In the genomic region with DNA sequence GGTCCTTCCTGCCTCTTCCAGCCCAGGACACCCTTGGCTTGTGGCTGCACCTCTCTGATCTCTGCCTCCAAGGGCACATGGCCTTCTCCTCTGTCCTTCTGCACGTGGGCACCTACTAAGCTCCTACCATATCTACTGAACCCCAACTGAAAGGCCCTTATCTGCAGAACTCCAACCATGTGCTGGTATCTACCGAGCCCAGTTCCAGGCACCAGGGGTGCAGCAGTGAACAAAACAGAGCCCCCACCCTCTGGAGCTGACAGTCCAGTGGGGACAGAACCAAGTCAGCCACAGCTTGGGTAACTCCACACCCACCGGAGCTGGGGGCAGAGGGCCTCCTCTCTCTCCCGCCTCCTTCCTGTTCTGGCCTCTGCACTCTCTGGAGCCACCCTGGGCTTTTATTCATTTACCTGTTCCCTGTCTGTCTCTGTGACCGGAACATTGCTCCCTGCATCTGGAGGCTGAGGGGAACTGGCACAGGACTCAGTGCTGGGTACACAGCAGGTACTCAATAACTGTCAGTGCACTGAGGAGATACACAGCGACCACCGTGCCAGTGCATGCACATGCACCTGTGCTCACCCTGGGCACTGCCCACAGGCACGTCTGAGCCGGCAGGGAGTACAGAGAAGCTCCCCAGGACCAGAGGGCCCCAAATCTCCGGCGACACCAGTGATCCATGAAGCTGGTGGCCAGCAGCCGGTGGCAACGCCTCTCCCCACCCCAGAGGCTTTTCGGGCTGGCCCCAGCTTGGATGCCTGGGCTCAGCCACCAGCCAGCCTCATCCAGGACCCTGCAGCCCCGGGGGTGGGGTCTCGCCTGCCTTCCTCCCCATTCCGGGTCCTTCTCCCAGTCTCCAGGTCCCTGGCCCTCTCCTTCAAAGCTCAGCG, we compare ENCODE assay signal across 12 cellular contexts.
DNase-seq lines count a peak whose midpoint lies in the region; TF ChIP-seq lines count a peak whose summit lies in the region.
"Had no signal": no experiment of that assay in that cellular context is flagged by ENCODE, and none has a peak within 500 bp of the region (broad histone marks: within the 10 kb centered on the region; RNA-seq: fewer than 3 reads in every experiment).

No MANE protein-coding gene starts in this region.

- no peak for TF ChIP-seq CTCF in cardiac fibroblast (IDR thresholded peaks at IDR 0.05; ENCODE audit: low read depth, low read length)

- no peaks in the 10 kb centered on the region for H3K9me3 ChIP-seq in muscle layer of colon (ENCODE audit: low read length)

- H3K27me3 ChIP-seq in ACC112 (ENCODE audit: insufficient read depth, low read length) (no peaks in the 10 kb centered on the region), muscle layer of colon (ENCODE audit: control insufficient read depth in 1 of 2, insufficient read depth in 2 of 2, low read length in 2 of 2) (no peaks in the 10 kb centered on the region)

- no peak overlapping the region for H3K9ac ChIP-seq in muscle layer of colon (ENCODE audit: low read length)

- H3K79me2 ChIP-seq in ACC112 (ENCODE audit: control insufficient read depth, insufficient read depth, low read length, unreplicated experiment), result peaks cover 53% of the 10 kb centered on the region

- H3K36me3 ChIP-seq in ACC112 (ENCODE audit: insufficient read depth, low read length) (no peaks in the 10 kb centered on the region), muscle layer of colon (ENCODE audit: insufficient read depth, low read length) (no peaks in the 10 kb centered on the region)

- DNase-seq in HUDEP-2 (lab: John Stamatoyannopoulos, UW; ENCODE audit: unreplicated experiment in 76 of 76) (peak in 75 of 76 experiments; percentile 48 to 98 (median 91)), cardiac fibroblast (ENCODE audit: low read depth in 2 of 2) (no peak), ecto neural progenitor cell (ENCODE audit: low spot score) (no peak), hypothalamus (lab: John Stamatoyannopoulos, UW) (no peak)
- no peak for DNase-seq in stimulated activated CD4-positive, alpha-beta T cell treated with anti-CD3 and anti-CD28 coated beads, Interleukin-2, amount 100 ng/mL, for 24 hours
- DNase-seq in activated CD4-positive, alpha-beta T cell treated with anti-CD3 and anti-CD28 coated beads, Interleukin-2, amount 50 U/mL, for 48 hours, result no peak
- DNase-seq: activated CD4-positive, alpha-beta T cell treated with anti-CD3 and anti-CD28 coated beads for 4 hours; amniotic stem cell; COR-L47; Karpas-422 had no signal

- H3K27ac ChIP-seq in ACC112 (ENCODE audit: low read depth, low read length) (no peak overlapping the region), muscle layer of colon (ENCODE audit: low read depth, low read length) (peak overlapping the region; percentile 24)

- H3K4me3 ChIP-seq in ACC112 (ENCODE audit: low read depth, low read length) (peak overlapping the region; percentile 93), cardiac fibroblast (replicated peaks in 1 of 2; ENCODE audit: low read depth in 2 of 2, low read length in 2 of 2) (peak overlapping the region; percentile 89 to 96), muscle layer of colon (ENCODE audit: low read depth in 1 of 2, low read length in 2 of 2) (peak overlapping the region; percentile 6 to 74)

- no peak overlapping the region for H2AFZ ChIP-seq in ACC112 (ENCODE audit: low read length, unreplicated experiment)

- H3K4me1 ChIP-seq in ACC112 (ENCODE audit: control insufficient read depth, insufficient read depth, low read length, unreplicated experiment), result peaks cover 40% of the 10 kb centered on the region
- peaks cover 32% of the 10 kb centered on the region for H3K4me1 ChIP-seq in muscle layer of colon (ENCODE audit: insufficient read depth, low read length)

Comparison
In these comparisons a context has a peak if more than half of its experiments do, and no peak if none do; other contexts are left out.
1. H3K4me3 ChIP-seq: peak in every context shown above with its lines; median percentile 93 in ACC112; 92 in cardiac fibroblast; 40 in muscle layer of colon.
2. DNase-seq: peak in HUDEP-2 (75 of 76); none in cardiac fibroblast (0 of 2), stimulated activated CD4-positive, alpha-beta T cell treated with anti-CD3 and anti-CD28 coated beads, Interleukin-2, amount 100 ng/mL, for 24 hours (0 of 2), ecto neural progenitor cell (single experiment), hypothalamus (0 of 51) and activated CD4-positive, alpha-beta T cell treated with anti-CD3 and anti-CD28 coated beads, Interleukin-2, amount 50 U/mL, for 48 hours (0 of 2).